In the genomic region with DNA sequence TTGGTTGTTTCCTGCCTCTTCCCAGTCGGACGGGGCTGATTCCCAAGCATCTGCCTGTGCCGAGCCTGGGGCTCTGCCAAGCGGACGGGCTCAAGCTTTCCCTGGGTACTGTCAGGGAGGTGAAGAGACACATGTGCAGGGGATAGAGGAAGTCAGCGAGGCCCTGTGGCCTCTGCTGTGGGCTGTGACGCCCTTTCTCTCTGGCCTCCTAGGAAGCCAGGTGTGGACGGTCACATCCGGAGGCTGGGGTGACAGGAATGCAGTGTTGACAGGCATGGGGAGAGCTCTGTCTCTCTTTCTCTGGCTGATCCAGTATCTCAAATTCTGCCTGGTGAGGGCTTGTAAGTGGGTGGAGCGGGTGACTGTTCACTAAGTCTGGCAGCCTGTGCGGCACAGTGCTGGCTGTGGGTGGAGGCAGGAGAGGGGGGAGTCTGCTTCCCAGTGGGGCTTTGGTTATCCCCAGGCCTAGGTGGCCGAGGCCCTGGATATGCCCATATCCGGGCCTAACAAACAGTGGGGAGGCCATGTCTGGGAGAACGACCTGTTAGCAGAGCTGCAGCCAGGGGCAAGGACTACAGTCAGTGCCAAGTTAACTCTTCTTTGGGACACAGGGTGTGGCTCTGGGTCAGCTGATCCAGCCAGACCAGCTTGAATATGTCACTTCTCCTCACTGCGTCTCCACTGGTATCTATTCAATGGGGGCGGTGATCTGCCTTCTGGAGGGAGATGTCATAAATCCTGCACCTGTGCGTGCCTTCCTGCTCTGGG, we compare ENCODE assay signal across 1 cellular context.
TF ChIP-seq lines count a peak whose summit lies in the region.

No MANE protein-coding gene starts in this region.

TF ChIP-seq in IMR-90, 13 proteins besides CTCF, POLR2A, EP300 and RAD21:
- TF ChIP-seq CEBPB (IDR thresholded peaks at IDR 0.05; ENCODE audit: low read depth, low read length) (no peak), NFE2L2 (IDR thresholded peaks at IDR 0.05; ENCODE audit: low read depth, low read length) (no peak), MAZ (IDR thresholded peaks at IDR 0.05; ENCODE audit: borderline replicate concordance, low read depth, low read length) (no peak), RCOR1 (IDR thresholded peaks at IDR 0.05; ENCODE audit: insufficient replicate concordance, low read length) (no peak), MXI1 (IDR thresholded peaks at IDR 0.05; ENCODE audit: borderline replicate concordance, low read depth, low read length) (no peak), RFX5 (IDR thresholded peaks at IDR 0.05; ENCODE audit: low read depth, low read length) (no peak), FOS (IDR thresholded peaks at IDR 0.05; ENCODE audit: low read depth, low read length) (no peak), BHLHE40 (IDR thresholded peaks at IDR 0.05; ENCODE audit: low read depth, low read length) (no peak)
- TF ChIP-seq, protein P1, sequence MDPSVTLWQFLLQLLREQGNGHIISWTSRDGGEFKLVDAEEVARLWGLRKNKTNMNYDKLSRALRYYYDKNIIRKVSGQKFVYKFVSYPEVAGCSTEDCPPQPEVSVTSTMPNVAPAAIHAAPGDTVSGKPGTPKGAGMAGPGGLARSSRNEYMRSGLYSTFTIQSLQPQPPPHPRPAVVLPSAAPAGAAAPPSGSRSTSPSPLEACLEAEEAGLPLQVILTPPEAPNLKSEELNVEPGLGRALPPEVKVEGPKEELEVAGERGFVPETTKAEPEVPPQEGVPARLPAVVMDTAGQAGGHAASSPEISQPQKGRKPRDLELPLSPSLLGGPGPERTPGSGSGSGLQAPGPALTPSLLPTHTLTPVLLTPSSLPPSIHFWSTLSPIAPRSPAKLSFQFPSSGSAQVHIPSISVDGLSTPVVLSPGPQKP (IDR thresholded peaks at IDR 0.05; ENCODE audit: borderline replicate concordance, low read depth, low read length) = no peak
- TF ChIP-seq, protein P2, sequence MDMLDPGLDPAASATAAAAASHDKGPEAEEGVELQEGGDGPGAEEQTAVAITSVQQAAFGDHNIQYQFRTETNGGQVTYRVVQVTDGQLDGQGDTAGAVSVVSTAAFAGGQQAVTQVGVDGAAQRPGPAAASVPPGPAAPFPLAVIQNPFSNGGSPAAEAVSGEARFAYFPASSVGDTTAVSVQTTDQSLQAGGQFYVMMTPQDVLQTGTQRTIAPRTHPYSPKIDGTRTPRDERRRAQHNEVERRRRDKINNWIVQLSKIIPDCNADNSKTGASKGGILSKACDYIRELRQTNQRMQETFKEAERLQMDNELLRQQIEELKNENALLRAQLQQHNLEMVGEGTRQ (IDR thresholded peaks at IDR 0.05; ENCODE audit: low read depth, low read length) = no peak
